9 cellular contexts compared by ENCODE assay signal in genomic region chrX:41491267-41492004, GRCh38. TPM values are rescaled to one million over a fixed set of nuclear protein-coding genes. Genes with fewer than 3 reads are reported as not detected.
DNase-seq lines count a peak whose midpoint lies in the region; TF ChIP-seq lines count a peak whose summit lies in the region.
"Had no signal": no experiment of that assay in that cellular context is flagged by ENCODE, and none has a peak within 500 bp of the region (broad histone marks: within the 10 kb centered on the region; RNA-seq: fewer than 3 reads in every experiment).

No MANE protein-coding gene starts in this region.

- peak overlapping the region; percentile 87 for H3K27ac ChIP-seq in HUES64 (ENCODE audit: low read depth, low read length)
- H3K27ac ChIP-seq: right lobe of liver had no signal

- H3K9me3 ChIP-seq in HUES64 (ENCODE audit: insufficient read depth, low read depth, low read length): no peaks in the 10 kb centered on the region
- H3K9me3 ChIP-seq: right lobe of liver had no signal

- no peak overlapping the region for H3K4me3 ChIP-seq in HUES64 (ENCODE audit: low read length)
- H3K4me3 ChIP-seq: right lobe of liver had no signal

- DNase-seq in AG09319 (ENCODE audit: extremely low read depth, low read depth) (peak; percentile 56), astrocyte of the hippocampus (ENCODE audit: low read depth, low spot score) (peak; percentile 91), kidney tubule cell (ENCODE audit: low spot score) (peak; percentile 93)
- no peak for DNase-seq in stimulated activated CD4-positive, alpha-beta T cell treated with anti-CD3 and anti-CD28 coated beads, Interleukin-2, amount 100 ng/mL, for 48 hours
- no peak for DNase-seq in stimulated activated CD4-positive, alpha-beta T cell treated with anti-CD3 and anti-CD28 coated beads, Interleukin-15, amount 100 ng/mL, for 24 hours
- DNase-seq in stimulated activated CD4-positive, alpha-beta T cell treated with anti-CD3 and anti-CD28 coated beads, Interleukin-4, amount 100 ng/mL, for 24 hours: no peak
- no peak for DNase-seq in stimulated activated CD4-positive, alpha-beta T cell treated with anti-CD3 and anti-CD28 coated beads, Interleukin-2, amount 100 ng/mL, for 24 hours
- DNase-seq: right lobe of liver had no signal

- WGBS in HUES64: 42% methylated on average over 12 of the region's 12 CpGs

- peak overlapping the region; percentile 47; the same call in 1 of the 2 replicates for H3K9ac ChIP-seq in HUES64 (ENCODE audit: low read depth, low read length)

- no peak for TF ChIP-seq CTCF in AG09319 (IDR thresholded peaks at IDR 0.05; ENCODE audit: low read depth, low read length)

- peaks cover 6% of the 10 kb centered on the region for H3K4me1 ChIP-seq in HUES64 (ENCODE audit: insufficient read depth, low read length)
- H3K4me1 ChIP-seq: right lobe of liver had no signal

- no peaks in the 10 kb centered on the region for H3K36me3 ChIP-seq in HUES64 (ENCODE audit: insufficient read depth, low read length)
- H3K36me3 ChIP-seq: right lobe of liver had no signal

- H3K27me3 ChIP-seq in HUES64 (ENCODE audit: insufficient read depth, low read length): no peaks in the 10 kb centered on the region
- H3K27me3 ChIP-seq: right lobe of liver had no signal

RNA-seq across cellular contexts. Expression of gene NYX, which starts 44.3 kb away (rescaled TPM):
- not detected for polyA plus RNA-seq in HUES64 (2013, experiment 1 of 2)
- not detected for polyA plus RNA-seq in HUES64 (2013, experiment 2 of 2)

Comparison
In these comparisons a context has a peak if more than half of its experiments do, and no peak if none do; other contexts are left out.
1. DNase-seq: peak in AG09319 (single experiment), astrocyte of the hippocampus (single experiment) and kidney tubule cell (single experiment); none in stimulated activated CD4-positive, alpha-beta T cell treated with anti-CD3 and anti-CD28 coated beads, Interleukin-2, amount 100 ng/mL, for 48 hours (0 of 2), stimulated activated CD4-positive, alpha-beta T cell treated with anti-CD3 and anti-CD28 coated beads, Interleukin-15, amount 100 ng/mL, for 24 hours (single experiment), stimulated activated CD4-positive, alpha-beta T cell treated with anti-CD3 and anti-CD28 coated beads, Interleukin-4, amount 100 ng/mL, for 24 hours (single experiment) and stimulated activated CD4-positive, alpha-beta T cell treated with anti-CD3 and anti-CD28 coated beads, Interleukin-2, amount 100 ng/mL, for 24 hours (0 of 2).